In the genomic region with DNA sequence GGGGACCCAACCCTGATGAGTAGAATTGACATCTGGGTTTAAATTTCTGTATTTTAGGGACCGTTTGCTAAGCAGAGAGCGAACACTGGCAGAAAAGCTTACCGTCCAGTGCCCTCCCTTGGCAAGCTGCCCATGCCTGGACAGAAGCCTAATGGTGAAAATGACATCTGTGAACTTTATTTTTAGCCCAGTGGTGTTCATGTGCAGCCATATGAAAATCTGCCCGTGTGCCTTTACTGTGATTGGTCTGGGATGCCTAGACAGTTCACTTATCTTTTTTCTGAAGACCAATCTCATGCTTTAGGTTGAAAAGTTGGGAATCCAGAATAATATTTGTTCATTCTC, we compare ENCODE assay signal across 1 cellular context.
TF ChIP-seq lines count a peak whose summit lies in the region.

No MANE protein-coding gene starts in this region.

TF ChIP-seq in HepG2, 621 proteins besides CTCF, POLR2A, EP300 and RAD21:
- peak; percentile 35; the same call in 1 of the 2 replicates for TF ChIP-seq CC2D1A (CRISPR knock-in tag; IDR thresholded peaks at IDR 0.05)
- TF ChIP-seq TRIM24 (CRISPR knock-in tag; IDR thresholded peaks at IDR 0.05) = no peak
